Comparison of ENCODE assay signal across 8 cellular contexts in genomic region chr20:17556842-17557674, GRCh38. TPM values are rescaled to one million over a fixed set of nuclear protein-coding genes. Genes with fewer than 3 reads are reported as not detected.
A peak's percentile ranks its signal among the peaks of the same experiment; 100 is the strongest.
DNase-seq lines count a peak whose midpoint lies in the region; ATAC-seq and TF ChIP-seq lines count a peak whose summit lies in the region.

No MANE protein-coding gene starts in this region.

- no peak for TF ChIP-seq POLR2A in gastroesophageal sphincter (IDR thresholded peaks at IDR 0.05)

- peak; percentile 54 for ATAC-seq in RWPE2 (ENCODE audit: low read depth)
- ATAC-seq in gastroesophageal sphincter = peak; percentile 63
- peak; percentile 67 for ATAC-seq in sciatic nerve
- no peak for ATAC-seq in GM19035 (IDR thresholded peaks at IDR 0.05; ENCODE audit: unreplicated experiment)

- intact Hi-C loops in sciatic nerve (cut with DNase I) = no loop called here

- H3K4me3 ChIP-seq in RWPE2 (ENCODE audit: severe bottlenecking) (no peak overlapping the region), gastroesophageal sphincter (no peak overlapping the region)

- peaks cover 30% of the 10 kb centered on the region for H3K4me1 ChIP-seq in RWPE2 (ENCODE audit: insufficient read depth, poor library complexity, severe bottlenecking)
- H3K4me1 ChIP-seq in gastroesophageal sphincter = peaks cover 15 to 64% (median 31%) of the 10 kb centered on the region in 3 donors

- TF ChIP-seq EP300 in gastroesophageal sphincter (IDR thresholded peaks at IDR 0.05) = no peak

- DNase-seq in ELR (ENCODE audit: low read depth) (peak; percentile 63), RWPE2 (ENCODE audit: low spot score) (peak; percentile 73), sciatic nerve (ENCODE audit: low spot score) (no peak), NCI-H82 treated with DMSO at 0.1 percent for 48 hours (lab: John Stamatoyannopoulos, UW; ENCODE audit: unreplicated experiment) (no peak), OCI-M2 (lab: John Stamatoyannopoulos, UW; ENCODE audit: unreplicated experiment) (no peak), NCI-H146 treated with DMSO at 0.1 percent for 48 hours (lab: John Stamatoyannopoulos, UW; ENCODE audit: unreplicated experiment) (no peak)

- 39 to 42% methylated on average over 7 to 11 of the region's 11 CpGs for WGBS in gastroesophageal sphincter (ENCODE audit: low coverage in 1 of 2), 2 donors

- H3K9me3 ChIP-seq in RWPE2 (ENCODE audit: severe bottlenecking) = no peaks in the 10 kb centered on the region
- H3K9me3 ChIP-seq in gastroesophageal sphincter = no peaks in the 10 kb centered on the region

- no peaks in the 10 kb centered on the region for H3K36me3 ChIP-seq in RWPE2 (ENCODE audit: low read depth)
- no peaks in the 10 kb centered on the region for H3K36me3 ChIP-seq in gastroesophageal sphincter

- TF ChIP-seq CTCF in RWPE2 (IDR thresholded peaks at IDR 0.05; ENCODE audit: poor library complexity, severe bottlenecking) = no peak
- no peak for TF ChIP-seq CTCF in gastroesophageal sphincter (IDR thresholded peaks at IDR 0.05)

- H3K27me3 ChIP-seq in RWPE2 (ENCODE audit: insufficient read depth, poor library complexity, severe bottlenecking) (no peaks in the 10 kb centered on the region), gastroesophageal sphincter (no peaks in the 10 kb centered on the region)

- H3K27ac ChIP-seq in RWPE2 (ENCODE audit: poor library complexity, severe bottlenecking) = peak overlapping the region; percentile 99
- peak overlapping the region; percentile 99 to 100 (median 100) for H3K27ac ChIP-seq in gastroesophageal sphincter

RNA-seq across cellular contexts. Expression of gene DSTN, which starts 12.8 kb away (rescaled TPM):
- total RNA-seq in gastroesophageal sphincter (1,000 to 10,000 TPM; 1,820 to 3,515 (median 2,996) TPM), sciatic nerve (268 TPM)

RNA-seq across cellular contexts. Expression of gene BFSP1, which starts 25.9 kb away (rescaled TPM):
- 1 to 10 TPM; 2.0 to 5.9 (median 5.0) TPM for total RNA-seq in gastroesophageal sphincter
- total RNA-seq in sciatic nerve = 0.98 TPM

Comparison
In these comparisons a context has a peak if more than half of its experiments do, and no peak if none do; other contexts are left out.
1. DNase-seq: peak in ELR (single experiment) and RWPE2 (single experiment); none in sciatic nerve (single experiment), NCI-H82 treated with DMSO at 0.1 percent for 48 hours (single experiment), OCI-M2 (single experiment) and NCI-H146 treated with DMSO at 0.1 percent for 48 hours (single experiment).